In genomic region chr11:78730267-78730824, GRCh38 we compare ENCODE assay signal across 12 cellular contexts.
DNase-seq lines count a peak whose midpoint lies in the region; ATAC-seq and TF ChIP-seq lines count a peak whose summit lies in the region.
"Had no signal": no experiment of that assay in that cellular context is flagged by ENCODE, and none has a peak within 500 bp of the region (broad histone marks: within the 10 kb centered on the region; RNA-seq: fewer than 3 reads in every experiment).

No MANE protein-coding gene starts in this region.

- CTCF ChIA-PET in SK-N-SH (lab: Yijun Ruan, JAX), result interaction anchor here (1.1 to 1.9 kb wide), 2 partner anchors 8 to 14 kb away, joined by 3 to 12 read pairs; no protein-coding TSS in a partner anchor

- H3K9me2 ChIP-seq in SK-N-SH, result no peaks in the 10 kb centered on the region

- H3K9ac ChIP-seq in SK-N-SH, result no peak overlapping the region

- TF ChIP-seq EP300 in SK-N-SH (IDR thresholded peaks at IDR 0.05; ENCODE audit: borderline replicate concordance in 1 of 2, low read depth in 1 of 2, low read length in 1 of 2), result peak in 1 of 2 experiments; percentile 69; a peak in 1 of 4 replicates

- no peak overlapping the region for H2AFZ ChIP-seq in SK-N-SH (ENCODE audit: low read depth)
- H2AFZ ChIP-seq: GM23338 had no signal

- H3K27ac ChIP-seq in SK-N-SH (ENCODE audit: low read depth in 2 of 2, low read length in 1 of 2), result peak overlapping the region in 1 of 2 experiments; percentile 94; a peak in 2 of 4 replicates

- no peaks in the 10 kb centered on the region for H3K9me3 Mint-ChIP-seq in stimulated activated naive CD8-positive, alpha-beta T cell treated with anti-CD3 and anti-CD28 coated beads, Interleukin-15, amount 100 ng/mL, for 72 hours
- H3K9me3 Mint-ChIP-seq: CD4-positive, alpha-beta memory T cell; GM23338; H9 had no signal

- H3K9me3 ChIP-seq in SK-N-SH, result no peaks in the 10 kb centered on the region

- no peaks in the 10 kb centered on the region for H3F3A ChIP-seq in SK-N-SH (replicated peaks; ENCODE audit: insufficient read depth)

- H3K36me3 ChIP-seq in SK-N-SH (replicated peaks in 1 of 2; ENCODE audit: control insufficient read depth in 1 of 2, insufficient read depth in 2 of 2, low read length in 1 of 2), result peaks cover 0 to 37% of the 10 kb centered on the region in 2 experiments

- TF ChIP-seq CTCF in SK-N-SH (IDR thresholded peaks at IDR 0.05), result no peak

- ATAC-seq in stimulated activated naive CD8-positive, alpha-beta T cell treated with anti-CD3 and anti-CD28 coated beads, Interleukin-15, amount 100 ng/mL, for 72 hours, result peak; percentile 20
- ATAC-seq in stimulated activated naive CD8-positive, alpha-beta T cell treated with anti-CD3 and anti-CD28 coated beads, Interleukin-15, Interleukin-2, amounts not matched to agents 100 U/mL and 50 U/mL, for 24 hours, result no peak
- ATAC-seq in left lobe of liver, result peak; percentile 49
- no peak for ATAC-seq in activated CD4-positive, CD25-positive, alpha-beta regulatory T cell treated with anti-CD3 and anti-CD28 coated beads, Interleukin-2, amount 50 U/mL, for 24 hours
- ATAC-seq: GM23338, HCT116 had no signal

- H3K4me1 ChIP-seq in SK-N-SH (ENCODE audit: control insufficient read depth in 1 of 2, insufficient read depth in 2 of 2, low read depth in 1 of 2, low read length in 1 of 2), result peaks cover 0 to 44% of the 10 kb centered on the region in 2 experiments; a peak in 2 of 4 replicates

- no peak for DNase-seq in stimulated activated naive CD8-positive, alpha-beta T cell treated with anti-CD3 and anti-CD28 coated beads, Interleukin-15, amount 100 ng/mL, for 72 hours
- DNase-seq in stimulated activated naive CD8-positive, alpha-beta T cell treated with anti-CD3 and anti-CD28 coated beads, Interleukin-15, Interleukin-2, amounts not matched to agents 100 U/mL and 50 U/mL, for 24 hours, result no peak
- DNase-seq in SK-N-SH (peak; percentile 36), left lobe of liver (ENCODE audit: low spot score) (no peak), NCI-H1417 (lab: John Stamatoyannopoulos, UW) (no peak)
- DNase-seq: Calu3; CD4-positive, alpha-beta memory T cell; GF-D8; H9 had no signal

- 71% methylated on average over 8 of the region's 8 CpGs for WGBS in SK-N-SH (ENCODE audit: low lambda C conversion rate)

- H3K79me2 ChIP-seq in SK-N-SH (ENCODE audit: insufficient read depth), result no peaks in the 10 kb centered on the region

- TF ChIP-seq RAD21 in SK-N-SH (IDR thresholded peaks at IDR 0.05; ENCODE audit: low read length), result 0 out of 2 replicates have a peak, but pooled peaks have one; percentile 13

- peaks cover 34% of the 10 kb centered on the region for H3K27me3 Mint-ChIP-seq in stimulated activated naive CD8-positive, alpha-beta T cell treated with anti-CD3 and anti-CD28 coated beads, Interleukin-15, amount 100 ng/mL, for 72 hours

- no peak overlapping the region for H3K4me3 ChIP-seq in SK-N-SH (ENCODE audit: low read depth in 2 of 2, low read length in 1 of 2)
- H3K4me3 ChIP-seq: GM23338 had no signal

- no peaks in the 10 kb centered on the region for H3K4me1 Mint-ChIP-seq in stimulated activated naive CD8-positive, alpha-beta T cell treated with anti-CD3 and anti-CD28 coated beads, Interleukin-15, amount 100 ng/mL, for 72 hours

- H3K4me3 Mint-ChIP-seq in stimulated activated naive CD8-positive, alpha-beta T cell treated with anti-CD3 and anti-CD28 coated beads, Interleukin-15, amount 100 ng/mL, for 72 hours, result no peak overlapping the region
- H3K4me3 Mint-ChIP-seq: CD4-positive, alpha-beta memory T cell; GM23338; H9 had no signal

- POLR2A ChIA-PET in SK-N-SH (lab: Yijun Ruan, JAX), result interaction anchor here (0.6 to 0.7 kb wide), 2 partner anchors 16 to 1843 kb away, joined by 3 read pairs; no protein-coding TSS in a partner anchor

- H3K27me3 ChIP-seq in SK-N-SH (ENCODE audit: insufficient read depth), result no peaks in the 10 kb centered on the region

- H3K4me2 ChIP-seq in SK-N-SH, result no peak overlapping the region
- H3K4me2 ChIP-seq: GM23338 had no signal

- no peak overlapping the region for H3K27ac Mint-ChIP-seq in stimulated activated naive CD8-positive, alpha-beta T cell treated with anti-CD3 and anti-CD28 coated beads, Interleukin-15, amount 100 ng/mL, for 72 hours
- H3K27ac Mint-ChIP-seq: CD4-positive, alpha-beta memory T cell; GM23338 had no signal

- H4K20me1 ChIP-seq in SK-N-SH (ENCODE audit: insufficient read depth), result no peaks in the 10 kb centered on the region

TF ChIP-seq in SK-N-SH, 30 proteins besides CTCF, POLR2A, EP300 and RAD21:
- TF ChIP-seq GATA2 (CRISPR knock-in tag; IDR thresholded peaks at IDR 0.05), result peak; percentile 47; the same call in 1 of the 2 replicates
- no peak for TF ChIP-seq FOXM1 (IDR thresholded peaks at IDR 0.05; ENCODE audit: low read depth)
- TF ChIP-seq CHD2 (IDR thresholded peaks at IDR 0.05; ENCODE audit: low read length, partially characterized antibody), result no peak
- TF ChIP-seq RCOR1 (IDR thresholded peaks at IDR 0.05; ENCODE audit: low read length), result 0 out of 2 replicates have a peak, but pooled peaks have one; percentile 25
- TF ChIP-seq, protein P1, sequence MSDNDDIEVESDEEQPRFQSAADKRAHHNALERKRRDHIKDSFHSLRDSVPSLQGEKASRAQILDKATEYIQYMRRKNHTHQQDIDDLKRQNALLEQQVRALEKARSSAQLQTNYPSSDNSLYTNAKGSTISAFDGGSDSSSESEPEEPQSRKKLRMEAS (IDR thresholded peaks at IDR 0.05; ENCODE audit: low read depth), result no peak
- TF ChIP-seq SMC3 (IDR thresholded peaks at IDR 0.05; ENCODE audit: low read depth, low read length), result no peak
- TF ChIP-seq NRF1 (IDR thresholded peaks at IDR 0.05; ENCODE audit: low read depth, low read length), result no peak
- TF ChIP-seq POLR2AphosphoS5 (IDR thresholded peaks at IDR 0.05; ENCODE audit: low read depth, low read length), result no peak
- TF ChIP-seq, protein P2, sequence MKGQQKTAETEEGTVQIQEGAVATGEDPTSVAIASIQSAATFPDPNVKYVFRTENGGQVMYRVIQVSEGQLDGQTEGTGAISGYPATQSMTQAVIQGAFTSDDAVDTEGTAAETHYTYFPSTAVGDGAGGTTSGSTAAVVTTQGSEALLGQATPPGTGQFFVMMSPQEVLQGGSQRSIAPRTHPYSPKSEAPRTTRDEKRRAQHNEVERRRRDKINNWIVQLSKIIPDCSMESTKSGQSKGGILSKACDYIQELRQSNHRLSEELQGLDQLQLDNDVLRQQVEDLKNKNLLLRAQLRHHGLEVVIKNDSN (IDR thresholded peaks at IDR 0.05; ENCODE audit: borderline replicate concordance, low read depth), result no peak
- TF ChIP-seq JUND (IDR thresholded peaks at IDR 0.05), result no peak
- no peak for TF ChIP-seq NFIC (IDR thresholded peaks at IDR 0.05; ENCODE audit: borderline replicate concordance)
- TF ChIP-seq MXI1 (IDR thresholded peaks at IDR 0.05; ENCODE audit: low read depth, low read length), result peak; percentile 19; the same call in 1 of the 2 replicates
- TF ChIP-seq, protein P3, sequence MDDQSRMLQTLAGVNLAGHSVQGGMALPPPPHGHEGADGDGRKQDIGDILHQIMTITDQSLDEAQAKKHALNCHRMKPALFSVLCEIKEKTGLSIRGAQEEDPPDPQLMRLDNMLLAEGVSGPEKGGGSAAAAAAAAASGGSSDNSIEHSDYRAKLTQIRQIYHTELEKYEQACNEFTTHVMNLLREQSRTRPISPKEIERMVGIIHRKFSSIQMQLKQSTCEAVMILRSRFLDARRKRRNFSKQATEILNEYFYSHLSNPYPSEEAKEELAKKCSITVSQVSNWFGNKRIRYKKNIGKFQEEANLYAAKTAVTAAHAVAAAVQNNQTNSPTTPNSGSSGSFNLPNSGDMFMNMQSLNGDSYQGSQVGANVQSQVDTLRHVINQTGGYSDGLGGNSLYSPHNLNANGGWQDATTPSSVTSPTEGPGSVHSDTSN (IDR thresholded peaks at IDR 0.05), result no peak
- no peak for TF ChIP-seq SIN3A (IDR thresholded peaks at IDR 0.05; ENCODE audit: borderline replicate concordance, low read depth, low read length)
- no peak for TF ChIP-seq RFX5 (IDR thresholded peaks at IDR 0.05; ENCODE audit: low read length)
- TF ChIP-seq EZH2phosphoT487 (IDR thresholded peaks at IDR 0.05; ENCODE audit: borderline replicate concordance, low read depth), result no peak

Comparison
In these comparisons a context has a peak if more than half of its experiments do, and no peak if none do; other contexts are left out.
1. ATAC-seq: peak in stimulated activated naive CD8-positive, alpha-beta T cell treated with anti-CD3 and anti-CD28 coated beads, Interleukin-15, amount 100 ng/mL, for 72 hours (single experiment) and left lobe of liver (single experiment); none in stimulated activated naive CD8-positive, alpha-beta T cell treated with anti-CD3 and anti-CD28 coated beads, Interleukin-15, Interleukin-2, amounts not matched to agents 100 U/mL and 50 U/mL, for 24 hours (single experiment) and activated CD4-positive, CD25-positive, alpha-beta regulatory T cell treated with anti-CD3 and anti-CD28 coated beads, Interleukin-2, amount 50 U/mL, for 24 hours (0 of 2).